In genomic region chr3:114745322-114746240, GRCh38 we compare ENCODE assay signal across 10 cellular contexts.
DNase-seq lines count a peak whose midpoint lies in the region; ATAC-seq and TF ChIP-seq lines count a peak whose summit lies in the region.
"Had no signal": no experiment of that assay in that cellular context is flagged by ENCODE, and none has a peak within 500 bp of the region (broad histone marks: within the 10 kb centered on the region; RNA-seq: fewer than 3 reads in every experiment).

No MANE protein-coding gene starts in this region.

- ATAC-seq in GM18517 (IDR thresholded peaks at IDR 0.05; ENCODE audit: unreplicated experiment) = no peak

- H3K4me1 Mint-ChIP-seq in HFFc6 (ENCODE audit: low read depth) = peaks cover 42% of the 10 kb centered on the region

- peak overlapping the region; percentile 87 for H3K4me3 Mint-ChIP-seq in HFFc6

- H3K4me3 ChIP-seq in astrocyte of the cerebellum (ENCODE audit: low read depth, low read length) (no peak overlapping the region), subcutaneous abdominal adipose tissue (ENCODE audit: low read depth in 1 of 5, low read length in 5 of 5) (no peak overlapping the region)

- H3K9me3 Mint-ChIP-seq in HFFc6 = no peaks in the 10 kb centered on the region

- peak overlapping the region in 3 of 5 donors; percentile 38 to 58 (median 53) for H3K9ac ChIP-seq in subcutaneous abdominal adipose tissue (ENCODE audit: low read length in 5 of 5)

- peaks cover 0 to 24% (median 13%) of the 10 kb centered on the region in 5 donors for H3K4me1 ChIP-seq in subcutaneous abdominal adipose tissue (ENCODE audit: control insufficient read depth in 5 of 5, insufficient read depth in 5 of 5, low read length in 5 of 5)

- TF ChIP-seq CTCF in HFFc6 (IDR thresholded peaks at IDR 0.05) (no peak), astrocyte of the cerebellum (IDR thresholded peaks at IDR 0.05; ENCODE audit: low read depth, low read length, missing control alignments) (no peak)

- no peaks in the 10 kb centered on the region for H3K36me3 Mint-ChIP-seq in HFFc6 (ENCODE audit: low read depth)

- no peaks in the 10 kb centered on the region; the same call in 1 of the 2 replicates for H3K27me3 Mint-ChIP-seq in HFFc6 (ENCODE audit: insufficient read depth)

- peak; percentile 62 for DNase-seq in HFFc6
- peak; percentile 11 for DNase-seq in astrocyte of the cerebellum (ENCODE audit: low read depth)
- peak; percentile 99 for DNase-seq in kidney glomerular epithelial cell (lab: John Stamatoyannopoulos, UW)
- no peak for DNase-seq in SIG-M5 (lab: John Stamatoyannopoulos, UW)
- DNase-seq in NCI-H1417 treated with DMSO at 0.1 percent for 48 hours (lab: John Stamatoyannopoulos, UW) = no peak
- DNase-seq in activated CD4-positive, CD25-positive, alpha-beta regulatory T cell (lab: John Stamatoyannopoulos, UW) = no peak
- DNase-seq: activated naive CD4-positive, alpha-beta T cell treated with anti-CD3 and anti-CD28 coated beads, Interleukin-2, amount 50 U/mL, for 16 hours; NCI-H774 had no signal

- in situ Hi-C loops in astrocyte of the cerebellum (cut with HindIII; ENCODE audit: low sequenced_read_pairs) = no loop called here

- H3K9me3 ChIP-seq in subcutaneous abdominal adipose tissue (ENCODE audit: control insufficient read depth in 5 of 5, low read length in 5 of 5) = no peaks in the 10 kb centered on the region

- H3K27ac ChIP-seq in subcutaneous abdominal adipose tissue (ENCODE audit: low read depth, low read length) = peak overlapping the region; percentile 50

- no peaks in the 10 kb centered on the region for H3K36me3 ChIP-seq in subcutaneous abdominal adipose tissue (ENCODE audit: control insufficient read depth in 5 of 5, insufficient read depth in 5 of 5, low read length in 5 of 5)

- no peaks in the 10 kb centered on the region for H3K27me3 ChIP-seq in subcutaneous abdominal adipose tissue (ENCODE audit: control insufficient read depth in 5 of 5, insufficient read depth in 4 of 5, low read length in 5 of 5)

- H3K27ac Mint-ChIP-seq in HFFc6 = peak overlapping the region; percentile 87

Comparison
In these comparisons a context has a peak if more than half of its experiments do, and no peak if none do; other contexts are left out.
1. DNase-seq: peak in HFFc6 (single experiment), astrocyte of the cerebellum (single experiment) and kidney glomerular epithelial cell (single experiment); none in SIG-M5 (single experiment), NCI-H1417 treated with DMSO at 0.1 percent for 48 hours (single experiment) and activated CD4-positive, CD25-positive, alpha-beta regulatory T cell (0 of 4).